In the genomic region with DNA sequence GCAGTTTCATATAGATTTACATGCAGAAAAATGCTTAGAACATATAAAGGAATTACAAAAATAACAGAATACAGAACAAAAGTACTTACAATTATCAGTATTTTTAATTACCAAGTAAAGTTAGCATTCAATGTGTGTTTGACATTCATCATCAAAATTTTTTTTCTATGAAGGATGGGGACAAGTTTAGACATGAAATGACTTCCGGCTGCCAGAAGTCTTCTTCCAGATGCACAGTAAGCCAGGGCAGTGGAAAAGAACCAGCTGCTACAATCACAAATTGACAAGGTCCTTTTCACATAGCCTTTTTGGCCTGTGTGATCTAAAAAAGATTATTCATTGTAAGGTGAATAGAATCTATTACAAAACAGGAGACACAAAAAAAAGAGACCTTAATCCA, we compare ENCODE assay signal across 25 cellular contexts.
DNase-seq lines count a peak whose midpoint lies in the region; ATAC-seq, FAIRE-seq and TF ChIP-seq lines count a peak whose summit lies in the region.
"Had no signal": no experiment of that assay in that cellular context is flagged by ENCODE, and none has a peak within 500 bp of the region (broad histone marks: within the 10 kb centered on the region; RNA-seq: fewer than 3 reads in every experiment).

No MANE protein-coding gene starts in this region.

- H3K4me1 ChIP-seq in HepG2 (ENCODE audit: insufficient read depth, low read length) (no peaks in the 10 kb centered on the region), right lobe of liver (peaks cover 0 to 10% (median 0%) of the 10 kb centered on the region in 4 donors), keratinocyte (ENCODE audit: control insufficient read depth, extremely low read depth, insufficient read depth, low read length) (peaks cover 19% of the 10 kb centered on the region), endodermal cell (ENCODE audit: control insufficient read depth, insufficient read depth, low read length) (peaks cover 8% of the 10 kb centered on the region)

- peaks cover 5% of the 10 kb centered on the region for H3K4me1 Mint-ChIP-seq in CD4-positive, alpha-beta T cell (ENCODE audit: low read depth)
- H3K4me1 Mint-ChIP-seq in endodermal cell: peaks cover 32% of the 10 kb centered on the region

- H3K27me3 ChIP-seq in HepG2 (ENCODE audit: control insufficient read depth in 1 of 2, insufficient read depth in 2 of 2, low read length in 2 of 2) (no peaks in the 10 kb centered on the region), right lobe of liver (no peaks in the 10 kb centered on the region), keratinocyte (ENCODE audit: control insufficient read depth, extremely low read depth, insufficient read depth, low read length) (no peaks in the 10 kb centered on the region), endodermal cell (ENCODE audit: control insufficient read depth, insufficient read depth, low read length, poor library complexity, severe bottlenecking) (no peaks in the 10 kb centered on the region)
- H3K27me3 ChIP-seq in CD4-positive, alpha-beta T cell (ENCODE audit: control insufficient read depth, insufficient read depth, low read length): no peaks in the 10 kb centered on the region
- H3K27me3 ChIP-seq: neural progenitor cell had no signal

- BruUV-seq in HepG2 (replicated peaks; lab: Mats Ljungman, UMichigan): no TSS peak

- H2AFZ ChIP-seq in HepG2 (ENCODE audit: low read length) (no peak overlapping the region), keratinocyte (ENCODE audit: control insufficient read depth, low read length) (no peak overlapping the region)
- H2AFZ ChIP-seq: neural progenitor cell had no signal

- no peaks in the 10 kb centered on the region for H3K9me3 Mint-ChIP-seq in CD4-positive, alpha-beta T cell
- H3K9me3 Mint-ChIP-seq in endodermal cell: no peaks in the 10 kb centered on the region
- H3K9me3 Mint-ChIP-seq: activated CD4-positive, alpha-beta memory T cell treated with anti-CD3 and anti-CD28 coated beads for 36 hours; activated naive CD4-positive, alpha-beta T cell treated with anti-CD3 and anti-CD28 coated beads, Interleukin-2, amount 50 U/mL, for 24 hours; activated T-cell treated with anti-CD3 and anti-CD28 coated beads, Interleukin-2, amount 50 U/mL, for 4 hours; neural progenitor cell; stimulated activated effector memory CD8-positive, alpha-beta T cell treated with anti-CD3 and anti-CD28 coated beads, Interleukin-12 subunit alpha, Interleukin-12 subunit beta, amount 100 ng/mL, for 72 hours had no signal

- ATAC-seq in HepG2: no peak
- no peak for ATAC-seq in right lobe of liver
- no peak for ATAC-seq in CD4-positive, alpha-beta T cell (ENCODE audit: poor library complexity)
- ATAC-seq: stimulated activated effector memory CD8-positive, alpha-beta T cell treated with anti-CD3 and anti-CD28 coated beads, Interleukin-12 subunit alpha, Interleukin-12 subunit beta, amount 100 ng/mL, for 72 hours had no signal

- H3K4me2 ChIP-seq in HepG2 (ENCODE audit: low read depth, low read length) (no peak overlapping the region), keratinocyte (ENCODE audit: control insufficient read depth, extremely low read depth, insufficient read depth, low read depth, low read length) (peak overlapping the region; percentile 78)
- H3K4me2 ChIP-seq: KMS-11 had no signal

- intact Hi-C loops in HepG2 (cut with micrococcal nuclease; ENCODE audit: unreplicated experiment): no loop called here
- intact Hi-C loops in right lobe of liver (cut with DNase I): no loop called here
- intact Hi-C loops in CD4-positive, alpha-beta T cell (cut with DNase I, micrococcal nuclease): no loop called here

- dilution Hi-C loops in keratinocyte (cut with MboI; ENCODE audit: extremely low pct_ligation_motif_present, low sequenced_read_pairs): no loop called here

- TF ChIP-seq CTCF in HepG2 (CRISPR knock-in tag; IDR thresholded peaks at IDR 0.05): no peak
- TF ChIP-seq CTCF in right lobe of liver (IDR thresholded peaks at IDR 0.05): no peak
- TF ChIP-seq CTCF in keratinocyte (optimal IDR thresholded peaks at IDR 0.05 in 1 of 3, IDR thresholded peaks at IDR 0.05 in 1 of 3, conservative IDR thresholded peaks at IDR 0.05 in 1 of 3; ENCODE audit: extremely low read depth in 1 of 3, insufficient read depth in 2 of 3, low read length in 3 of 3): no peak
- TF ChIP-seq CTCF in CD4-positive, alpha-beta T cell (IDR thresholded peaks at IDR 0.05): no peak
- TF ChIP-seq CTCF in endodermal cell (conservative IDR thresholded peaks at IDR 0.05): no peak

- peaks cover 23% of the 10 kb centered on the region for H3K36me3 Mint-ChIP-seq in CD4-positive, alpha-beta T cell (ENCODE audit: low read depth)
- peaks cover 4% of the 10 kb centered on the region for H3K36me3 Mint-ChIP-seq in endodermal cell (ENCODE audit: low read depth)
- H3K36me3 Mint-ChIP-seq: activated CD4-positive, alpha-beta memory T cell treated with anti-CD3 and anti-CD28 coated beads for 36 hours; activated naive CD4-positive, alpha-beta T cell treated with anti-CD3 and anti-CD28 coated beads, Interleukin-2, amount 50 U/mL, for 24 hours had no signal

- CTCF ChIA-PET in HepG2 (lab: Yijun Ruan, JAX; ENCODE audit: low intra/inter-chr PET ratio, low total read pairs): no interaction called here
- CTCF ChIA-PET in CD4-positive, alpha-beta T cell (lab: Charles Lee): interaction anchor here (2.7 kb wide), 1 partner anchor 10 kb away, joined by 12 read pairs; no protein-coding TSS in a partner anchor

- no peaks in the 10 kb centered on the region for H3K9me3 ChIP-seq in HepG2 (ENCODE audit: low read length)
- no peaks in the 10 kb centered on the region for H3K9me3 ChIP-seq in right lobe of liver
- H3K9me3 ChIP-seq in keratinocyte (ENCODE audit: control insufficient read depth, low read depth, low read length): no peaks in the 10 kb centered on the region
- H3K9me3 ChIP-seq in CD4-positive, alpha-beta T cell (ENCODE audit: control insufficient read depth, low read length): no peaks in the 10 kb centered on the region
- no peaks in the 10 kb centered on the region for H3K9me3 ChIP-seq in endodermal cell (ENCODE audit: control insufficient read depth, low read length)

- H3K4me3 ChIP-seq in HepG2 (replicated peaks in 1 of 3; ENCODE audit: insufficient read depth in 1 of 3, low read depth in 2 of 3, low read length in 3 of 3): no peak overlapping the region
- no peak overlapping the region for H3K4me3 ChIP-seq in right lobe of liver
- peak overlapping the region in 2 of 3 experiments; percentile 5 to 22 for H3K4me3 ChIP-seq in keratinocyte (ENCODE audit: control insufficient read depth in 2 of 3, extremely low read depth in 1 of 3, insufficient read depth in 2 of 3, low read depth in 1 of 3, low read length in 3 of 3)
- H3K4me3 ChIP-seq in endodermal cell (ENCODE audit: low read length): no peak overlapping the region
- H3K4me3 ChIP-seq: neural progenitor cell had no signal

- H3K27ac ChIP-seq in HepG2 (ENCODE audit: extremely low read length, insufficient read depth, low read length): no peak overlapping the region
- H3K27ac ChIP-seq in right lobe of liver: no peak overlapping the region
- H3K27ac ChIP-seq in keratinocyte (ENCODE audit: control insufficient read depth, insufficient read depth, low read length): peak overlapping the region; percentile 53
- H3K27ac ChIP-seq in CD4-positive, alpha-beta T cell (ENCODE audit: low read depth, low read length): no peak overlapping the region
- H3K27ac ChIP-seq in endodermal cell (ENCODE audit: low read depth, low read length): no peak overlapping the region
- H3K27ac ChIP-seq: KMS-11, neural progenitor cell had no signal

- in situ Hi-C loops in HepG2 (cut with HindIII; ENCODE audit: extremely low pct_ligation_motif_present, low pct_unique_long_range_greater_than_20kb): loop anchor here (10.0 kb wide), 1 partner anchor 192 kb away; no protein-coding TSS in a partner anchor

- TF ChIP-seq POLR2A in HepG2 (IDR thresholded peaks at IDR 0.05; ENCODE audit: insufficient read depth in 1 of 2, low read depth in 2 of 2, low read length in 2 of 2) (no peak), right lobe of liver (IDR thresholded peaks at IDR 0.05) (no peak)

- H4K20me1 ChIP-seq in HepG2 (ENCODE audit: insufficient read depth, low read length) (no peaks in the 10 kb centered on the region), keratinocyte (ENCODE audit: control insufficient read depth, extremely low read depth, insufficient read depth, low read length) (no peaks in the 10 kb centered on the region)

- 96% methylated on average over 1 of the region's 1 CpG for WGBS in HepG2 (ENCODE audit: low lambda C conversion rate)
- WGBS in right lobe of liver (ENCODE audit: insufficient coverage, low coverage, low lambda C conversion rate, missing lambda C conversion rate): 69% methylated on average over 1 of the region's 1 CpG
- WGBS in endodermal cell (ENCODE audit: insufficient coverage in 1 of 2, insufficient read length in 1 of 2), 2 experiments: 89% methylated on average over 1 of the region's 1 CpG; no CpG with 5 or more reads in 1 of the 2 experiments

- H3K9ac ChIP-seq in HepG2 (ENCODE audit: insufficient read depth, low read depth, low read length) (no peak overlapping the region), keratinocyte (ENCODE audit: control insufficient read depth, extremely low read depth, insufficient read depth, low read length) (peak overlapping the region; percentile 6), endodermal cell (ENCODE audit: extremely low read depth, low read length, poor library complexity, severe bottlenecking) (no peak overlapping the region)
- H3K9ac ChIP-seq: KMS-11, neural progenitor cell had no signal

- no peaks in the 10 kb centered on the region for H3K27me3 Mint-ChIP-seq in CD4-positive, alpha-beta T cell
- no peaks in the 10 kb centered on the region for H3K27me3 Mint-ChIP-seq in endodermal cell (ENCODE audit: insufficient read depth)
- H3K27me3 Mint-ChIP-seq: activated CD4-positive, alpha-beta memory T cell treated with anti-CD3 and anti-CD28 coated beads for 36 hours; activated naive CD4-positive, alpha-beta T cell treated with anti-CD3 and anti-CD28 coated beads, Interleukin-2, amount 50 U/mL, for 24 hours had no signal

- H3K9me1 ChIP-seq in keratinocyte (ENCODE audit: control insufficient read depth, extremely low read depth, insufficient read depth, low read length): peaks cover 5% of the 10 kb centered on the region

- FAIRE-seq in HepG2 (lab: Jason Lieb, UNC): peak; percentile 42
- FAIRE-seq in keratinocyte (lab: Jason Lieb, UNC): peak; percentile 75
- FAIRE-seq: frontal cortex, islet of Langerhans, RCC 7860 had no signal

- POLR2A ChIA-PET in HepG2 (lab: Yijun Ruan, JAX): no interaction called here
- POLR2A ChIA-PET in CD4-positive, alpha-beta T cell (lab: Charles Lee): no interaction called here

- H3K36me3 ChIP-seq in HepG2 (replicated peaks in 1 of 2; ENCODE audit: control insufficient read depth in 1 of 2, insufficient read depth in 2 of 2, low read length in 2 of 2): no peaks in the 10 kb centered on the region
- H3K36me3 ChIP-seq in right lobe of liver: no peaks in the 10 kb centered on the region
- no peaks in the 10 kb centered on the region for H3K36me3 ChIP-seq in keratinocyte (ENCODE audit: control insufficient read depth in 2 of 2, extremely low read depth in 1 of 2, insufficient read depth in 2 of 2, low read length in 2 of 2)
- H3K36me3 ChIP-seq in endodermal cell (ENCODE audit: control insufficient read depth, insufficient read depth, low read length): no peaks in the 10 kb centered on the region
- H3K36me3 ChIP-seq: neural progenitor cell had no signal

- no peak for TF ChIP-seq RAD21 in HepG2 (CRISPR knock-in tag; IDR thresholded peaks at IDR 0.05)

- DNase-seq in HepG2 (ENCODE audit: low spot score) (no peak), right lobe of liver (no peak), SW480 (ENCODE audit: low spot score) (peak; percentile 2), keratinocyte (ENCODE audit: low read depth, low spot score) (peak; percentile 25), endodermal cell (no peak)
- no peak for DNase-seq in CD4-positive, alpha-beta T cell
- no peak for DNase-seq in activated CD8-positive, alpha-beta memory T cell treated with anti-CD3 and anti-CD28 coated beads for 24 hours
- DNase-seq: activated CD4-positive, alpha-beta memory T cell treated with anti-CD3 and anti-CD28 coated beads for 36 hours; activated T-cell treated with anti-CD3 and anti-CD28 coated beads, Interleukin-2, amount 50 U/mL, for 4 hours; aorta; cerebellar nuclear complex; erythroblast; GDM1; HCEC 1CT; hippocampal formation; NCI-H2029 treated with DMSO at 0.1 percent for 48 hours; NK-92 treated with Interleukin-12 subunit alpha and Interleukin-12 subunit beta, amount 100 ng/mL, for 24 hours; stimulated activated CD4-positive, alpha-beta T cell treated with anti-CD3 and anti-CD28 coated beads, Interleukin-1b, Interleukin-23, amount 100 ng/mL, for 48 hours had no signal

- no peak overlapping the region for H3K4me3 Mint-ChIP-seq in CD4-positive, alpha-beta T cell
- H3K4me3 Mint-ChIP-seq in endodermal cell: no peak overlapping the region
- H3K4me3 Mint-ChIP-seq: activated CD4-positive, alpha-beta memory T cell treated with anti-CD3 and anti-CD28 coated beads for 36 hours; activated naive CD4-positive, alpha-beta T cell treated with anti-CD3 and anti-CD28 coated beads, Interleukin-2, amount 50 U/mL, for 24 hours; activated T-cell treated with anti-CD3 and anti-CD28 coated beads, Interleukin-2, amount 50 U/mL, for 4 hours; neural progenitor cell; stimulated activated effector memory CD8-positive, alpha-beta T cell treated with anti-CD3 and anti-CD28 coated beads, Interleukin-12 subunit alpha, Interleukin-12 subunit beta, amount 100 ng/mL, for 72 hours had no signal

- H3K27ac Mint-ChIP-seq in CD4-positive, alpha-beta T cell: no peak overlapping the region
- no peak overlapping the region for H3K27ac Mint-ChIP-seq in endodermal cell
- H3K27ac Mint-ChIP-seq: activated naive CD4-positive, alpha-beta T cell treated with anti-CD3 and anti-CD28 coated beads, Interleukin-2, amount 50 U/mL, for 24 hours; neural progenitor cell; stimulated activated effector memory CD8-positive, alpha-beta T cell treated with anti-CD3 and anti-CD28 coated beads, Interleukin-12 subunit alpha, Interleukin-12 subunit beta, amount 100 ng/mL, for 72 hours had no signal

- H3K79me2 ChIP-seq in HepG2 (ENCODE audit: insufficient read depth, low read length) (no peaks in the 10 kb centered on the region), keratinocyte (ENCODE audit: control insufficient read depth, insufficient read depth, low read length) (peaks cover 5% of the 10 kb centered on the region)

- no peak for TF ChIP-seq EP300 in HepG2 (IDR thresholded peaks at IDR 0.05; ENCODE audit: low read depth in 2 of 2, low read length in 2 of 2)
- no peak for TF ChIP-seq EP300 in HepG2 (CRISPR knock-in tag; IDR thresholded peaks at IDR 0.05; ENCODE audit: borderline replicate concordance)

Comparison
In these comparisons a context has a peak if more than half of its experiments do, and no peak if none do; other contexts are left out.
1. DNase-seq: peak in SW480 (single experiment) and keratinocyte (single experiment); none in HepG2 (single experiment), right lobe of liver (0 of 3), CD4-positive, alpha-beta T cell (0 of 10), endodermal cell (single experiment) and activated CD8-positive, alpha-beta memory T cell treated with anti-CD3 and anti-CD28 coated beads for 24 hours (single experiment).
2. H3K4me3 ChIP-seq: peak in keratinocyte (2 of 3); none in HepG2 (0 of 3), right lobe of liver (0 of 3) and endodermal cell (single experiment).